In genomic region chr10:46237815-46238510, GRCh38 we compare ENCODE assay signal across 30 cellular contexts. TPM values are rescaled to one million over a fixed set of nuclear protein-coding genes. Genes with fewer than 3 reads are reported as not detected.
DNase-seq lines count a peak whose midpoint lies in the region; ATAC-seq and TF ChIP-seq lines count a peak whose summit lies in the region.
"Had no signal": no experiment of that assay in that cellular context is flagged by ENCODE, and none has a peak within 500 bp of the region (broad histone marks: within the 10 kb centered on the region; RNA-seq: fewer than 3 reads in every experiment).

No MANE protein-coding gene starts in this region.

- no peaks in the 10 kb centered on the region for H3K9me3 ChIP-seq in T-helper 17 cell (ENCODE audit: control insufficient read depth, low read length, poor library complexity, severe bottlenecking)
- H3K9me3 ChIP-seq in SK-N-SH = no peaks in the 10 kb centered on the region
- H3K9me3 ChIP-seq: SJCRH30 had no signal

- CTCF ChIA-PET in AG04449 (lab: Yijun Ruan, JAX) = interaction anchor here (0.9 to 2.9 kb wide), 3 partner anchors 9 to 11 kb away, joined by 3 to 11 read pairs (median 7); no protein-coding TSS in a partner anchor
- CTCF ChIA-PET in SK-N-SH (lab: Yijun Ruan, JAX) = interaction anchor here (0.6 to 3.6 kb wide), 4 partner anchors 9 to 319 kb away, joined by 3 to 28 read pairs (median 6); no protein-coding TSS in a partner anchor

- H3K4me3 ChIP-seq in AG04449 (ENCODE audit: low read depth, low read length) (no peak overlapping the region), SK-N-SH (ENCODE audit: low read depth in 2 of 2, low read length in 1 of 2) (no peak overlapping the region)
- H3K4me3 ChIP-seq: BLaER1 treated with 17β-estradiol and CSF1 and Interleukin-3, amounts not matched to agents 10 nM and 100 nM; SJCRH30; transverse colon had no signal

- H3K4me1 Mint-ChIP-seq in CD14-positive monocyte (peaks cover 2% of the 10 kb centered on the region), T-helper 17 cell (peaks cover 20% of the 10 kb centered on the region)
- H3K4me1 Mint-ChIP-seq: brain had no signal

- no peak for ATAC-seq in T-helper 17 cell
- ATAC-seq in left lobe of liver = no peak
- ATAC-seq: sciatic nerve had no signal

- no peaks in the 10 kb centered on the region for H4K20me1 ChIP-seq in SK-N-SH (ENCODE audit: insufficient read depth)
- H4K20me1 ChIP-seq: BLaER1 treated with 17β-estradiol and CSF1 and Interleukin-3, amounts not matched to agents 10 nM and 100 nM had no signal

- POLR2A ChIA-PET in AG04449 (lab: Yijun Ruan, JAX) (no interaction called here), SK-N-SH (lab: Yijun Ruan, JAX) (no interaction called here)

- 34% methylated on average over 3 of the region's 3 CpGs for WGBS in SK-N-SH (ENCODE audit: low lambda C conversion rate)

- H3K27ac Mint-ChIP-seq in CD14-positive monocyte = no peak overlapping the region
- peak overlapping the region; percentile 83 for H3K27ac Mint-ChIP-seq in T-helper 17 cell
- H3K27ac Mint-ChIP-seq: activated T-cell treated with anti-CD3 and anti-CD28 coated beads, Interleukin-2, amount 50 U/mL, for 24 hours; brain had no signal

- H3K36me3 Mint-ChIP-seq in CD14-positive monocyte (no peaks in the 10 kb centered on the region), T-helper 17 cell (ENCODE audit: low read depth) (peaks cover 12% of the 10 kb centered on the region)
- H3K36me3 Mint-ChIP-seq: brain had no signal

- no peak overlapping the region for H3K9ac ChIP-seq in SK-N-SH
- H3K9ac ChIP-seq: BLaER1 treated with 17β-estradiol and CSF1 and Interleukin-3, amounts not matched to agents 10 nM and 100 nM had no signal

- TF ChIP-seq EP300 in SK-N-SH (IDR thresholded peaks at IDR 0.05; ENCODE audit: borderline replicate concordance in 1 of 2, low read depth in 1 of 2, low read length in 1 of 2) = no peak

- no peak for TF ChIP-seq RAD21 in SK-N-SH (IDR thresholded peaks at IDR 0.05; ENCODE audit: low read length)

- H3F3A ChIP-seq in SK-N-SH (replicated peaks; ENCODE audit: insufficient read depth) = no peaks in the 10 kb centered on the region

- H3K27me3 Mint-ChIP-seq in CD14-positive monocyte (ENCODE audit: low read depth in 3 of 3) (peaks cover 0 to 4% (median 1%) of the 10 kb centered on the region in 3 donors), T-helper 17 cell (no peaks in the 10 kb centered on the region)
- H3K27me3 Mint-ChIP-seq: activated T-cell treated with anti-CD3 and anti-CD28 coated beads, Interleukin-2, amount 50 U/mL, for 24 hours had no signal

- no peaks in the 10 kb centered on the region for H3K79me2 ChIP-seq in SK-N-SH (ENCODE audit: insufficient read depth)

- H3K9me2 ChIP-seq in SK-N-SH = no peaks in the 10 kb centered on the region

- H3K4me2 ChIP-seq in SK-N-SH = no peak overlapping the region
- H3K4me2 ChIP-seq: BLaER1 treated with 17β-estradiol and CSF1 and Interleukin-3, amounts not matched to agents 10 nM and 100 nM had no signal

- DNase-seq in AG04449 (ENCODE audit: low read depth, low spot score) = peak; percentile 2
- peak; percentile 14 for DNase-seq in CD14-positive monocyte (ENCODE audit: low spot score)
- no peak for DNase-seq in T-helper 17 cell
- DNase-seq in left lobe of liver (ENCODE audit: low spot score) = peak; percentile 31
- DNase-seq in NCI-H2107 (lab: John Stamatoyannopoulos, UW) = no peak
- DNase-seq in SK-N-SH = no peak
- no peak for DNase-seq in HuH-7.5 (ENCODE audit: low spot score)
- no peak for DNase-seq in NOMO-1 treated with dmso at 0.1 percent for 144 hours (lab: John Stamatoyannopoulos, UW; ENCODE audit: unreplicated experiment)
- DNase-seq: ACHN; activated CD4-positive, alpha-beta T cell treated with anti-CD3 and anti-CD28 coated beads for 48 hours; activated T-cell treated with anti-CD3 and anti-CD28 coated beads, Interleukin-2, amount 50 U/mL, for 24 hours; amniotic stem cell; DND-41; hypothalamus; mesenchymal stem cell; NCI-H1092; NCI-H1694 treated with DMSO at 0.1 percent for 48 hours; NCI-H510A; RPMI8226; SJCRH30; stimulated activated CD4-positive, alpha-beta T cell treated with anti-CD3 and anti-CD28 coated beads, Interleukin-12 subunit alpha, Interleukin-12 subunit beta, amount 100 ng/mL, for 4 hours; stimulated activated CD4-positive, alpha-beta T cell treated with anti-CD3 and anti-CD28 coated beads, Interleukin-2, amount 100 ng/mL, for 48 hours; transverse colon; WERI-Rb-1 had no signal

- H3K27ac ChIP-seq in SK-N-SH (ENCODE audit: low read depth in 2 of 2, low read length in 1 of 2) = no peak overlapping the region
- H3K27ac ChIP-seq: BLaER1 treated with 17β-estradiol and CSF1 and Interleukin-3, amounts not matched to agents 10 nM and 100 nM; epithelial cell of prostate; SJCRH30; transverse colon; WERI-Rb-1 had no signal

- H3K9me3 Mint-ChIP-seq in CD14-positive monocyte = peaks cover 3 to 18% (median 11%) of the 10 kb centered on the region in 7 donors

- TF ChIP-seq CTCF in AG04449 (IDR thresholded peaks at IDR 0.05; ENCODE audit: insufficient read depth, low read length, missing control alignments) (no peak), CD14-positive monocyte (IDR thresholded peaks at IDR 0.05) (no peak), SK-N-SH (IDR thresholded peaks at IDR 0.05) (no peak)

- H3K36me3 ChIP-seq in SK-N-SH (replicated peaks in 1 of 2; ENCODE audit: control insufficient read depth in 1 of 2, insufficient read depth in 2 of 2, low read length in 1 of 2) = no peaks in the 10 kb centered on the region
- H3K36me3 ChIP-seq: SJCRH30, transverse colon, WERI-Rb-1 had no signal

- H3K4me3 Mint-ChIP-seq in CD14-positive monocyte (no peak overlapping the region), T-helper 17 cell (no peak overlapping the region)
- H3K4me3 Mint-ChIP-seq: activated T-cell treated with anti-CD3 and anti-CD28 coated beads, Interleukin-2, amount 50 U/mL, for 24 hours; brain had no signal

- peaks cover 0 to 10% of the 10 kb centered on the region in 2 experiments; a peak in 1 of 4 replicates for H3K4me1 ChIP-seq in SK-N-SH (ENCODE audit: control insufficient read depth in 1 of 2, insufficient read depth in 2 of 2, low read depth in 1 of 2, low read length in 1 of 2)
- H3K4me1 ChIP-seq: SJCRH30, transverse colon had no signal

- H3K27me3 ChIP-seq in SK-N-SH (ENCODE audit: insufficient read depth) = no peaks in the 10 kb centered on the region
- H3K27me3 ChIP-seq: BLaER1 treated with 17β-estradiol and CSF1 and Interleukin-3, amounts not matched to agents 10 nM and 100 nM; SJCRH30; transverse colon had no signal

- intact Hi-C loops in CD14-positive monocyte (cut with micrococcal nuclease) = no loop called here

- H2AFZ ChIP-seq in SK-N-SH (ENCODE audit: low read depth) = no peak overlapping the region

TF ChIP-seq in SK-N-SH, 30 proteins besides CTCF, POLR2A, EP300 and RAD21 (continues in another document):
- TF ChIP-seq FOSL2 (IDR thresholded peaks at IDR 0.05; ENCODE audit: borderline replicate concordance, low read depth) (no peak), YY1 (IDR thresholded peaks at IDR 0.05; ENCODE audit: low read depth) (no peak), NFIC (IDR thresholded peaks at IDR 0.05; ENCODE audit: borderline replicate concordance) (no peak), POLR2AphosphoS5 (IDR thresholded peaks at IDR 0.05; ENCODE audit: low read depth, low read length) (no peak), EZH2phosphoT487 (IDR thresholded peaks at IDR 0.05; ENCODE audit: borderline replicate concordance, low read depth) (no peak), RFX5 (IDR thresholded peaks at IDR 0.05; ENCODE audit: low read length) (no peak), RCOR1 (IDR thresholded peaks at IDR 0.05; ENCODE audit: low read length) (no peak), FOXM1 (IDR thresholded peaks at IDR 0.05; ENCODE audit: low read depth) (no peak), TAF1 (IDR thresholded peaks at IDR 0.05; ENCODE audit: borderline replicate concordance, low read depth, low read length) (no peak), MXI1 (IDR thresholded peaks at IDR 0.05; ENCODE audit: low read depth, low read length) (no peak), SMC3 (IDR thresholded peaks at IDR 0.05; ENCODE audit: low read depth, low read length) (no peak), GATA2 (CRISPR knock-in tag; IDR thresholded peaks at IDR 0.05) (no peak), MEF2A (IDR thresholded peaks at IDR 0.05; ENCODE audit: borderline replicate concordance, low read depth) (no peak), USF2 (IDR thresholded peaks at IDR 0.05; ENCODE audit: borderline replicate concordance, low read depth, low read length) (no peak), CHD2 (IDR thresholded peaks at IDR 0.05; ENCODE audit: low read length, partially characterized antibody) (no peak), FOXJ3 (CRISPR knock-in tag; IDR thresholded peaks at IDR 0.05) (no peak), IRF3 (IDR thresholded peaks at IDR 0.05; ENCODE audit: low read depth, low read length) (no peak), NRF1 (IDR thresholded peaks at IDR 0.05; ENCODE audit: low read depth, low read length) (no peak)

RNA-seq across cellular contexts. Expression of gene ANTXRL, which starts 48.8 kb away (rescaled TPM):
- polyA plus RNA-seq in CD14-positive monocyte (not detected), SK-N-SH (2012; rRNA removed) (not detected in 2 replicates)
- total RNA-seq in T-helper 17 cell (not detected), left lobe of liver (not detected)
- not detected in 2 replicates for polyA plus RNA-seq in SK-N-SH (2012; cell fraction: cytosol; rRNA removed)
- polyA plus RNA-seq in SK-N-SH (2012; cell fraction: nucleus; rRNA removed) = 0.02 TPM in 1 of 2 replicates, not detected in the other
- total RNA-seq: H1, posterior vena cava, sciatic nerve, SJCRH30, transverse colon had no signal
- polyA plus RNA-seq: H1 had no signal

Comparison
In these comparisons a context has a peak if more than half of its experiments do, and no peak if none do; other contexts are left out.
1. DNase-seq: peak in AG04449 (single experiment), CD14-positive monocyte (single experiment) and left lobe of liver (single experiment); none in T-helper 17 cell (0 of 3), NCI-H2107 (single experiment), SK-N-SH (single experiment), HuH-7.5 (single experiment) and NOMO-1 treated with dmso at 0.1 percent for 144 hours (single experiment).